ENCODE assay signal across 22 cellular contexts in genomic region chr5:170112876-170113516, GRCh38. TPM values are rescaled to one million over a fixed set of nuclear protein-coding genes. Genes with fewer than 3 reads are reported as not detected.
"Had no signal": no experiment of that assay in that cellular context is flagged by ENCODE, and none has a peak within 500 bp of the region (broad histone marks: within the 10 kb centered on the region; RNA-seq: fewer than 3 reads in every experiment).

No MANE protein-coding gene starts in this region.

- H3K4me1 ChIP-seq: esophagus squamous epithelium, parathyroid adenoma, stomach, uterus had no signal

- H3K9me3 ChIP-seq: esophagus squamous epithelium, stomach, thoracic aorta, uterus had no signal

- H3K4me3 Mint-ChIP-seq: activated CD4-positive, alpha-beta T cell treated with anti-CD3 and anti-CD28 coated beads, Interleukin-2, amount 10 ng/mL, durations not matched to agents 7 days and 5 days; activated naive CD8-positive, alpha-beta T cell; activated T-cell treated with anti-CD3 and anti-CD28 coated beads, Interleukin-2, amount 50 U/mL, for 4 hours; memory B cell; nephron had no signal

- H3K27me3 Mint-ChIP-seq: activated CD4-positive, alpha-beta T cell treated with anti-CD3 and anti-CD28 coated beads, Interleukin-2, amount 10 ng/mL, durations not matched to agents 7 days and 5 days; activated naive CD8-positive, alpha-beta T cell had no signal

- H3K27me3 ChIP-seq: brain microvascular endothelial cell, esophagus squamous epithelium, left lung, uterus had no signal

- H3K27ac ChIP-seq: brain microvascular endothelial cell, esophagus squamous epithelium, parathyroid adenoma, stomach, thoracic aorta, uterus had no signal

- H3K36me3 ChIP-seq: brain microvascular endothelial cell, esophagus squamous epithelium, left lung, stomach, thoracic aorta, uterus had no signal

- H3K36me3 Mint-ChIP-seq: activated naive CD8-positive, alpha-beta T cell; memory B cell had no signal

- H3K9me3 Mint-ChIP-seq: activated CD4-positive, alpha-beta T cell treated with anti-CD3 and anti-CD28 coated beads, Interleukin-2, amount 10 ng/mL, durations not matched to agents 7 days and 5 days; activated T-cell treated with anti-CD3 and anti-CD28 coated beads, Interleukin-2, amount 50 U/mL, for 4 hours; memory B cell; nephron had no signal

- H3K4me1 Mint-ChIP-seq: activated CD4-positive, alpha-beta T cell treated with anti-CD3 and anti-CD28 coated beads, Interleukin-2, amount 10 ng/mL, durations not matched to agents 7 days and 5 days; memory B cell; nephron had no signal

- H2AFZ ChIP-seq: parathyroid adenoma had no signal

- ATAC-seq: activated T-cell treated with anti-CD3 and anti-CD28 coated beads, Interleukin-2, amount 50 U/mL, for 4 hours; left lung had no signal

- H3K27ac Mint-ChIP-seq: activated CD4-positive, alpha-beta T cell treated with anti-CD3 and anti-CD28 coated beads, Interleukin-2, amount 10 ng/mL, durations not matched to agents 7 days and 5 days; activated naive CD8-positive, alpha-beta T cell; memory B cell; nephron had no signal

- H3K4me3 ChIP-seq: esophagus squamous epithelium, left lung, stomach, thoracic aorta, uterus had no signal

- H3K9ac ChIP-seq: parathyroid adenoma had no signal

- H3K79me2 ChIP-seq: parathyroid adenoma had no signal

- DNase-seq: activated CD4-positive, alpha-beta T cell treated with anti-CD3 and anti-CD28 coated beads, Interleukin-2, amount 10 ng/mL, durations not matched to agents 7 days and 5 days; activated CD4-positive, CD25-positive, alpha-beta regulatory T cell; activated effector memory CD4-positive, alpha-beta T cell treated with anti-CD3 and anti-CD28 coated beads, Interleukin-2, amount 50 U/mL, for 16 hours; activated T-cell treated with anti-CD3 and anti-CD28 coated beads, Interleukin-2, amount 50 U/mL, for 4 hours; brain microvascular endothelial cell; cerebellar nuclear complex; esophagus squamous epithelium; foreskin fibroblast; left lung; retina; stimulated activated CD4-positive, alpha-beta T cell treated with anti-CD3 and anti-CD28 coated beads, Interleukin-15, amount 100 ng/mL, for 24 hours; stomach; T-helper 2 cell; uterus had no signal

RNA-seq across cellular contexts. Expression of gene FOXI1, which starts 7.3 kb away (rescaled TPM):
- total RNA-seq: activated CD4-positive, alpha-beta T cell treated with anti-CD3 and anti-CD28 coated beads, Interleukin-2, amount 10 ng/mL, durations not matched to agents 7 days and 5 days; activated T-cell treated with anti-CD3 and anti-CD28 coated beads, Interleukin-2, amount 50 U/mL, for 4 hours; dermis microvascular lymphatic vessel endothelial cell; esophagus squamous epithelium; left lung; skeletal muscle tissue; thoracic aorta; uterus had no signal
- polyA plus RNA-seq: keratinocyte, stomach had no signal
